16 cellular contexts compared by ENCODE assay signal in the genomic region with DNA sequence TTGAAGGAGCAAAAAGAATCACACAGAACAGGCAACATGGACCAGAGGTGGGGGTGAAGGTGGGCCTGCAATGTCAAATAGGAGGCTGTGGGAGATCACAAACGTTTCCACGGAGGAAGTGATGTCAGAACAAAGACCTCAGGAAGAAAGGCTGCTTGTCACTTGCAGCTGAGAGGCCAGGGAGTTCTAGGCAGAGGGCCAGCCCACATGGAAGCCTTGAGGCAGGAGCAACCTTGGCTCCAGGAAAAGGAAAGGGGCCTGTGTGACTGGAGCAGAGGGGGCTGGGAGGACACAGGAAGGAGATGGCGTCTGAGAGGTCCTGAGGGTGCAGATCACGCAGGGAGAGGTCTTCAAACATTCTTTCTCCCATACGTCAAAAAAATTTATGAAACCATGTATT. TPM values are rescaled to one million over a fixed set of nuclear protein-coding genes. Genes with fewer than 3 reads are reported as not detected.
DNase-seq lines count a peak whose midpoint lies in the region; ATAC-seq, FAIRE-seq and TF ChIP-seq lines count a peak whose summit lies in the region.
"Had no signal": no experiment of that assay in that cellular context is flagged by ENCODE, and none has a peak within 500 bp of the region (broad histone marks: within the 10 kb centered on the region; RNA-seq: fewer than 3 reads in every experiment).

No MANE protein-coding gene starts in this region.

- no peak for FAIRE-seq in kidney (lab: Jason Lieb, UNC)

- TF ChIP-seq CTCF in endothelial cell (IDR thresholded peaks at IDR 0.05; ENCODE audit: unreplicated experiment) (no peak), kidney (IDR thresholded peaks at IDR 0.05; ENCODE audit: borderline replicate concordance, extremely low read depth, insufficient read depth) (no peak), spleen (IDR thresholded peaks at IDR 0.05 in 8 of 11, conservative IDR thresholded peaks at IDR 0.05 in 3 of 11) (no peak)

- no peaks in the 10 kb centered on the region for H3K9me3 Mint-ChIP-seq in endothelial cell (ENCODE audit: unreplicated experiment)

- DNase-seq in UCSD-AML1 (lab: John Stamatoyannopoulos, UW; ENCODE audit: unreplicated experiment) = peak; percentile 75
- DNase-seq in endothelial cell (ENCODE audit: low spot score) = peak; percentile 28
- DNase-seq in kidney = peak; percentile 76
- DNase-seq in spleen = peak; percentile 85
- DNase-seq in COLO668 (lab: John Stamatoyannopoulos, UW; ENCODE audit: unreplicated experiment) = no peak
- DNase-seq in activated CD4-positive, alpha-beta T cell treated with anti-CD3 and anti-CD28 coated beads for 4 hours = no peak
- no peak for DNase-seq in HUDEP-2 (lab: John Stamatoyannopoulos, UW; ENCODE audit: unreplicated experiment in 76 of 76)
- DNase-seq: cortex of kidney, glutamatergic neuron, NCI-H1092, NCI-H774, SHP77 had no signal

- H3K4me1 ChIP-seq in kidney (ENCODE audit: control insufficient read depth in 1 of 2, insufficient read depth in 1 of 2, low read depth in 1 of 2, low read length in 2 of 2) (no peaks in the 10 kb centered on the region), spleen (peaks cover 0 to 60% (median 13%) of the 10 kb centered on the region in 6 donors)
- H3K4me1 ChIP-seq: BLaER1 treated with 17β-estradiol and CSF1 and Interleukin-3, amounts not matched to agents 10 nM and 100 nM had no signal

- no peaks in the 10 kb centered on the region for H3K9me3 ChIP-seq in kidney (ENCODE audit: control insufficient read depth in 1 of 2, low read length in 2 of 2)
- H3K9me3 ChIP-seq in spleen = peaks cover 0 to 27% (median 7%) of the 10 kb centered on the region in 8 donors

- no peak overlapping the region for H3K4me3 Mint-ChIP-seq in endothelial cell (ENCODE audit: unreplicated experiment)
- H3K4me3 Mint-ChIP-seq: activated T-helper 17 cell treated with anti-CD3 and anti-CD28 coated beads, Interleukin-2, amount 50 U/mL, for 72 hours had no signal

- peak overlapping the region; percentile 85 for H3K27ac Mint-ChIP-seq in endothelial cell (ENCODE audit: unreplicated experiment)
- H3K27ac Mint-ChIP-seq: activated T-helper 17 cell treated with anti-CD3 and anti-CD28 coated beads, Interleukin-2, amount 50 U/mL, for 72 hours had no signal

- H3K36me3 ChIP-seq in kidney (ENCODE audit: control insufficient read depth in 1 of 2, insufficient read depth in 2 of 2, low read length in 2 of 2) (peaks cover 25 to 46% of the 10 kb centered on the region in 2 donors), spleen (peaks cover 7 to 100% (median 80%) of the 10 kb centered on the region in 6 donors)

- ATAC-seq in HG03565 (IDR thresholded peaks at IDR 0.05; ENCODE audit: unreplicated experiment) = no peak
- ATAC-seq: activated T-helper 17 cell treated with anti-CD3 and anti-CD28 coated beads, Interleukin-2, amount 50 U/mL, for 72 hours had no signal

- no peak overlapping the region for H3K9ac ChIP-seq in kidney (ENCODE audit: low read length in 2 of 2)
- H3K9ac ChIP-seq: BLaER1 treated with 17β-estradiol and CSF1 and Interleukin-3, amounts not matched to agents 10 nM and 100 nM had no signal

- H3K27me3 ChIP-seq in spleen (replicated peaks in 1 of 7) = no peaks in the 10 kb centered on the region
- H3K27me3 ChIP-seq: BLaER1 treated with 17β-estradiol and CSF1 and Interleukin-3, amounts not matched to agents 10 nM and 100 nM had no signal

- H3K27ac ChIP-seq in kidney (ENCODE audit: low read depth in 2 of 2, low read length in 2 of 2) = peak overlapping the region in 1 of 2 donors; percentile 38
- H3K27ac ChIP-seq in spleen = peak overlapping the region in 7 of 8 donors; percentile 64 to 89 (median 77)
- H3K27ac ChIP-seq: BLaER1 treated with 17β-estradiol and CSF1 and Interleukin-3, amounts not matched to agents 10 nM and 100 nM had no signal

- no peak for TF ChIP-seq POLR2A in spleen (IDR thresholded peaks at IDR 0.05)

- WGBS in spleen, 5 donors = 21 to 55% (median 44%) methylated on average over 5 of the region's 5 CpGs

- peaks cover 6% of the 10 kb centered on the region for H3K27me3 Mint-ChIP-seq in endothelial cell (ENCODE audit: unreplicated experiment)
- H3K27me3 Mint-ChIP-seq: activated T-helper 17 cell treated with anti-CD3 and anti-CD28 coated beads, Interleukin-2, amount 50 U/mL, for 72 hours had no signal

- H3K36me3 Mint-ChIP-seq in endothelial cell (ENCODE audit: low read depth, unreplicated experiment) = peaks cover 78% of the 10 kb centered on the region

- H3K4me3 ChIP-seq in kidney (ENCODE audit: low read length in 2 of 2) (no peak overlapping the region), spleen (no peak overlapping the region)
- H3K4me3 ChIP-seq: BLaER1 treated with 17β-estradiol and CSF1 and Interleukin-3, amounts not matched to agents 10 nM and 100 nM; skin epidermis had no signal

- intact Hi-C loops in kidney (cut with DNase I) = no loop called here
- intact Hi-C loops in spleen (cut with DNase I; ENCODE audit: low total_unique reads) = no loop called here

- peaks cover 24% of the 10 kb centered on the region for H3K4me1 Mint-ChIP-seq in endothelial cell (ENCODE audit: unreplicated experiment)

RNA-seq across cellular contexts. Expression of gene ZNF160, which starts 16.3 kb away (rescaled TPM):
- total RNA-seq in endothelial cell (ENCODE audit: unreplicated experiment) (36.3 TPM), kidney (38.2 TPM), spleen (100 to 1,000 TPM in 3 of 7 donors, 10 to 100 TPM in 4; 80.3 to 154 (median 98.6) TPM)
- polyA plus RNA-seq in kidney (ENCODE audit: insufficient read depth, low read depth, low replicate concordance) (9.5 TPM), spleen (10 to 100 TPM; 14.4 to 30.1 (median 17.3) TPM)

RNA-seq across cellular contexts. Expression of gene ERVV-2, which starts 42.4 kb away (rescaled TPM):
- total RNA-seq in endothelial cell (ENCODE audit: unreplicated experiment) (not detected), kidney (not detected), spleen (not detected)
- polyA plus RNA-seq in kidney (ENCODE audit: insufficient read depth, low read depth, low replicate concordance) (not detected), spleen (not detected)
- total RNA-seq: activated T-helper 17 cell treated with anti-CD3 and anti-CD28 coated beads, Interleukin-2, amount 50 U/mL, for 72 hours had no signal

RNA-seq across cellular contexts. Expression of gene ZNF415, which starts 45.8 kb away (rescaled TPM):
- total RNA-seq in endothelial cell (ENCODE audit: unreplicated experiment) (8.7 TPM), kidney (12.0 TPM), spleen (10 to 100 TPM in 5 of 7 donors, 1 to 10 TPM in 2; 7.3 to 17.0 (median 12.8) TPM)
- polyA plus RNA-seq in kidney (ENCODE audit: insufficient read depth, low read depth, low replicate concordance) (8.8 TPM), spleen (1 to 10 TPM; 2.8 to 5.6 (median 4.8) TPM)

Comparison
In these comparisons a context has a peak if more than half of its experiments do, and no peak if none do; other contexts are left out.
1. DNase-seq: peak in UCSD-AML1 (single experiment), endothelial cell (single experiment), kidney (single experiment) and spleen (single experiment); none in COLO668 (single experiment), activated CD4-positive, alpha-beta T cell treated with anti-CD3 and anti-CD28 coated beads for 4 hours (0 of 2) and HUDEP-2 (0 of 76).